In the genomic region with DNA sequence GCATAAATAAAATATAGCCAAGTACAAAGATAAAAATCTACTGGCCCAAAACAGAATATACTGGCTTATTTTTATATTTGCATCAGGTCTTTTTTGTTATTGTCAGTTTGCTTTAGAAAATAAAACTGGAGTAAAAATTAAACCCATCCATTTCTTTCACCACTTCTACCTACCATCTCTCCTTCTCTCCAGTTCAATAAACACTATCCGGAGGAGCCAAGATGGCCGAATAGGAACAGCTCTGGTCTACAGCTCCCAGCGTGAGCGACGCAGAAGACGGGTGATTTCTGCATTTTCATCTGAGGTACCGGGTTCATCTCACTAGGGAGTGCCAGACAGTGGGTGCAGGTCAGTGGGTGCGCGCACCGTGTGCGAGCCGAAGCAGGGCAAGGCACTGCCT, we compare ENCODE assay signal across 7 cellular contexts.
DNase-seq lines count a peak whose midpoint lies in the region; TF ChIP-seq lines count a peak whose summit lies in the region.
"Not testable (repeated sequence)": the region's sequence is repeated elsewhere in the genome, so short reads cannot be mapped to it uniquely, and the experiment has no call there.

No MANE protein-coding gene starts in this region.

- H3K27ac ChIP-seq in 22Rv1, result peak overlapping the region; percentile 79
- H3K27ac ChIP-seq in endodermal cell (ENCODE audit: low read depth, low read length), result not testable (repeated sequence)

- TF ChIP-seq CTCF in 22Rv1 (IDR thresholded peaks at IDR 0.05); endodermal cell (conservative IDR thresholded peaks at IDR 0.05); neural crest cell (conservative IDR thresholded peaks at IDR 0.05): not testable (repeated sequence)

- H3K9ac ChIP-seq in endodermal cell (ENCODE audit: extremely low read depth, low read length, poor library complexity, severe bottlenecking), result not testable (repeated sequence)

- H3K36me3 ChIP-seq in H7 (replicated peaks; ENCODE audit: control insufficient read depth, insufficient read depth, low read length); endodermal cell (ENCODE audit: control insufficient read depth, insufficient read depth, low read length): not testable (repeated sequence)

- H3K4me3 Mint-ChIP-seq in endodermal cell, result peak overlapping the region; percentile 71
- H3K4me3 Mint-ChIP-seq in neural crest cell, result peak overlapping the region; percentile 87

- H3K4me1 ChIP-seq in endodermal cell (ENCODE audit: control insufficient read depth, insufficient read depth, low read length), result not testable (repeated sequence)

- 90 to 91% methylated on average over 2 to 10 of the region's 12 CpGs for WGBS in endodermal cell (ENCODE audit: insufficient coverage in 1 of 2, insufficient read length in 1 of 2), 2 experiments

- H3K27ac Mint-ChIP-seq in endodermal cell, result peak overlapping the region; percentile 94
- peak overlapping the region; percentile 43 for H3K27ac Mint-ChIP-seq in neural crest cell (ENCODE audit: unreplicated experiment)

- not testable (repeated sequence) for H3K4me1 Mint-ChIP-seq in endodermal cell, neural crest cell

- H3K27me3 ChIP-seq in H7 (ENCODE audit: control insufficient read depth, insufficient read depth, low read length); endodermal cell (ENCODE audit: control insufficient read depth, insufficient read depth, low read length, poor library complexity, severe bottlenecking): not testable (repeated sequence)

- H3K9me3 Mint-ChIP-seq in endodermal cell (peaks cover 28% of the 10 kb centered on the region), neural crest cell (peaks cover 16% of the 10 kb centered on the region)

- peak overlapping the region; percentile 16 for H3K4me3 ChIP-seq in H7 (ENCODE audit: insufficient read depth, low read depth, low read length)
- H3K4me3 ChIP-seq in endodermal cell (ENCODE audit: low read length), result not testable (repeated sequence)

- not testable (repeated sequence) for H3K9me3 ChIP-seq in endodermal cell (ENCODE audit: control insufficient read depth, low read length)

- H3K36me3 Mint-ChIP-seq in endodermal cell (ENCODE audit: low read depth), result peaks cover 20% of the 10 kb centered on the region
- peaks cover 12% of the 10 kb centered on the region for H3K36me3 Mint-ChIP-seq in neural crest cell (ENCODE audit: low read depth)

- DNase-seq in H7; endodermal cell; neural crest cell (ENCODE audit: low read depth, low spot score): not testable (repeated sequence)
- DNase-seq in NCI-H2171 (lab: John Stamatoyannopoulos, UW) (peak; percentile 5), NCI-H526 treated with DMSO at 0.1 percent for 48 hours (lab: John Stamatoyannopoulos, UW) (peak; percentile 6), RPMI8226 (peak; percentile 17)

- H3K27me3 Mint-ChIP-seq in endodermal cell (ENCODE audit: insufficient read depth); neural crest cell (ENCODE audit: low read depth): not testable (repeated sequence)
